In genomic region chr15:85702321-85703230, GRCh38 we compare ENCODE assay signal across 8 cellular contexts.
A peak's percentile ranks its signal among the peaks of the same experiment; 100 is the strongest.
DNase-seq lines count a peak whose midpoint lies in the region; ATAC-seq, FAIRE-seq and TF ChIP-seq lines count a peak whose summit lies in the region.

No MANE protein-coding gene starts in this region.

- H3K4me3 ChIP-seq in liver (ENCODE audit: low read depth in 1 of 3, low read length in 3 of 3) (no peak overlapping the region), HepG2 (replicated peaks in 1 of 3; ENCODE audit: insufficient read depth in 1 of 3, low read depth in 2 of 3, low read length in 3 of 3) (no peak overlapping the region), lung (no peak overlapping the region)

- in situ Hi-C loops in HepG2 (cut with HindIII; ENCODE audit: extremely low pct_ligation_motif_present, low pct_unique_long_range_greater_than_20kb) = loop anchor here (25.0 kb wide), 1 partner anchor 415 kb away; no protein-coding TSS in a partner anchor

- peak overlapping the region; percentile 86 for H3K4me3 Mint-ChIP-seq in activated T-helper 17 cell treated with anti-CD3 and anti-CD28 coated beads, Interleukin-2, amount 50 U/mL, for 72 hours

- H2AFZ ChIP-seq in HepG2 (ENCODE audit: low read length) = no peak overlapping the region

- POLR2A ChIA-PET in HepG2 (lab: Yijun Ruan, JAX) = no interaction called here

- ATAC-seq in HepG2 (no peak), lung (ENCODE audit: insufficient read depth, low FRiP score) (no peak), GM18498 (IDR thresholded peaks at IDR 0.05; ENCODE audit: unreplicated experiment) (no peak)
- peak; percentile 63 for ATAC-seq in activated T-helper 17 cell treated with anti-CD3 and anti-CD28 coated beads, Interleukin-2, amount 50 U/mL, for 72 hours (replicated peaks)

- peaks cover 0 to 5% (median 1%) of the 10 kb centered on the region in 4 donors for H3K36me3 ChIP-seq in liver (ENCODE audit: control insufficient read depth in 4 of 4, insufficient read depth in 3 of 4, low read depth in 1 of 4, low read length in 3 of 4)
- no peaks in the 10 kb centered on the region; a peak in 1 of 5 replicates for H3K36me3 ChIP-seq in HepG2 (replicated peaks in 1 of 2; ENCODE audit: control insufficient read depth in 1 of 2, insufficient read depth in 2 of 2, low read length in 2 of 2)
- peaks cover 0 to 5% of the 10 kb centered on the region in 2 donors for H3K36me3 ChIP-seq in lung (ENCODE audit: control insufficient read depth in 2 of 2, insufficient read depth in 2 of 2, low read length in 2 of 2)

- H3K27me3 ChIP-seq in liver (ENCODE audit: control insufficient read depth in 4 of 4, insufficient read depth in 4 of 4, low read length in 3 of 4) (no peaks in the 10 kb centered on the region), HepG2 (ENCODE audit: control insufficient read depth in 1 of 2, insufficient read depth in 2 of 2, low read length in 2 of 2) (no peaks in the 10 kb centered on the region), lung (ENCODE audit: control insufficient read depth, insufficient read depth) (no peaks in the 10 kb centered on the region)

- peaks cover 47% of the 10 kb centered on the region for H3K4me1 Mint-ChIP-seq in activated T-helper 17 cell treated with anti-CD3 and anti-CD28 coated beads, Interleukin-2, amount 50 U/mL, for 72 hours

- no peak for TF ChIP-seq RAD21 in liver (IDR thresholded peaks at IDR 0.05)
- no peak for TF ChIP-seq RAD21 in HepG2 (CRISPR knock-in tag; IDR thresholded peaks at IDR 0.05)

- peaks cover 73% of the 10 kb centered on the region for H3K36me3 Mint-ChIP-seq in activated T-helper 17 cell treated with anti-CD3 and anti-CD28 coated beads, Interleukin-2, amount 50 U/mL, for 72 hours (ENCODE audit: low read depth)

- TF ChIP-seq EP300 in HepG2 (IDR thresholded peaks at IDR 0.05; ENCODE audit: low read depth in 2 of 2, low read length in 2 of 2) = no peak
- TF ChIP-seq EP300 in HepG2 (CRISPR knock-in tag; IDR thresholded peaks at IDR 0.05; ENCODE audit: borderline replicate concordance) = no peak

- no peaks in the 10 kb centered on the region for H3K27me3 Mint-ChIP-seq in activated T-helper 17 cell treated with anti-CD3 and anti-CD28 coated beads, Interleukin-2, amount 50 U/mL, for 72 hours

- H3K4me2 ChIP-seq in HepG2 (ENCODE audit: low read depth, low read length) = no peak overlapping the region

- DNase-seq in HepG2 (ENCODE audit: low spot score) (no peak), lung (ENCODE audit: low spot score) (no peak), NCI-H1048 (lab: John Stamatoyannopoulos, UW) (no peak), hypothalamus (lab: John Stamatoyannopoulos, UW) (no peak), COR-L47 (lab: John Stamatoyannopoulos, UW) (no peak)

- H4K20me1 ChIP-seq in HepG2 (ENCODE audit: insufficient read depth, low read length) = no peaks in the 10 kb centered on the region

- H3K27ac ChIP-seq in liver (ENCODE audit: low read depth in 1 of 2, low read length in 2 of 2) (peak overlapping the region; percentile 54 to 67), HepG2 (ENCODE audit: extremely low read length, insufficient read depth, low read length) (no peak overlapping the region), lung (ENCODE audit: low read depth in 1 of 2, low read length in 1 of 2) (peak overlapping the region; percentile 55 to 68)

- TF ChIP-seq CTCF in liver (IDR thresholded peaks at IDR 0.05; ENCODE audit: low read depth, low read length, missing input control) (no peak), HepG2 (CRISPR knock-in tag; IDR thresholded peaks at IDR 0.05) (no peak), lung (IDR thresholded peaks at IDR 0.05; ENCODE audit: control extremely low read depth, extremely low read depth) (no peak)

- H3K9ac ChIP-seq in liver (ENCODE audit: low read depth in 1 of 2, low read length in 2 of 2) = peak overlapping the region in 1 of 2 donors; percentile 2
- no peak overlapping the region for H3K9ac ChIP-seq in HepG2 (ENCODE audit: insufficient read depth, low read depth, low read length)

- intact Hi-C loops in HepG2 (cut with micrococcal nuclease; ENCODE audit: unreplicated experiment) = no loop called here

- no peak for TF ChIP-seq POLR2A in HepG2 (IDR thresholded peaks at IDR 0.05; ENCODE audit: insufficient read depth in 1 of 2, low read depth in 2 of 2, low read length in 2 of 2)

- H3K4me1 ChIP-seq in liver (ENCODE audit: control insufficient read depth in 4 of 4, insufficient read depth in 4 of 4, low read length in 3 of 4) (peaks cover 4 to 19% (median 10%) of the 10 kb centered on the region in 4 donors), HepG2 (ENCODE audit: insufficient read depth, low read length) (peaks cover 27% of the 10 kb centered on the region), lung (ENCODE audit: control insufficient read depth in 2 of 2, insufficient read depth in 2 of 2, low read length in 2 of 2) (peaks cover 10 to 41% of the 10 kb centered on the region in 2 donors)

- H3K9me3 ChIP-seq in liver (ENCODE audit: control insufficient read depth in 4 of 4, low read length in 3 of 4) (no peaks in the 10 kb centered on the region), HepG2 (ENCODE audit: low read length) (no peaks in the 10 kb centered on the region), lung (ENCODE audit: control insufficient read depth in 2 of 2, insufficient read depth in 1 of 2, low read length in 1 of 2) (no peaks in the 10 kb centered on the region)

- FAIRE-seq in HepG2 (lab: Jason Lieb, UNC) = no peak

- no TSS peak for BruUV-seq in HepG2 (replicated peaks; lab: Mats Ljungman, UMichigan)

- CTCF ChIA-PET in HepG2 (lab: Yijun Ruan, JAX; ENCODE audit: low intra/inter-chr PET ratio, low total read pairs) = no interaction called here

- H3K79me2 ChIP-seq in HepG2 (ENCODE audit: insufficient read depth, low read length) = no peaks in the 10 kb centered on the region

- H3K9me3 Mint-ChIP-seq in activated T-helper 17 cell treated with anti-CD3 and anti-CD28 coated beads, Interleukin-2, amount 50 U/mL, for 72 hours = no peaks in the 10 kb centered on the region

- 56% methylated on average over 7 of the region's 7 CpGs for WGBS in liver
- 90% methylated on average over 7 of the region's 7 CpGs for WGBS in HepG2 (ENCODE audit: low lambda C conversion rate)
- WGBS in lung, 2 donors = 21 to 33% methylated on average over 7 of the region's 7 CpGs

- peak overlapping the region; percentile 98 for H3K27ac Mint-ChIP-seq in activated T-helper 17 cell treated with anti-CD3 and anti-CD28 coated beads, Interleukin-2, amount 50 U/mL, for 72 hours

TF ChIP-seq in liver, 16 proteins besides CTCF, POLR2A, EP300 and RAD21:
- TF ChIP-seq EGR1 (IDR thresholded peaks at IDR 0.05; ENCODE audit: low read depth in 2 of 2) (peak in 1 of 2 donors; percentile 50), TAF1 (conservative IDR thresholded peaks at IDR 0.05) (no peak), JUND (IDR thresholded peaks at IDR 0.05) (peak in 1 of 2 donors; percentile 33), MAX (IDR thresholded peaks at IDR 0.05) (peak; percentile 46), HNF4G (IDR thresholded peaks at IDR 0.05) (no peak), NR2F2 (IDR thresholded peaks at IDR 0.05) (peak; percentile 67), SP1 (IDR thresholded peaks at IDR 0.05) (no peak), FOXA1 (IDR thresholded peaks at IDR 0.05) (no peak), GABPA (IDR thresholded peaks at IDR 0.05 in 1 of 2, conservative IDR thresholded peaks at IDR 0.05 in 1 of 2) (peak; percentile 53 to 77), FOXA2 (IDR thresholded peaks at IDR 0.05) (no peak)
- TF ChIP-seq, protein P1, sequence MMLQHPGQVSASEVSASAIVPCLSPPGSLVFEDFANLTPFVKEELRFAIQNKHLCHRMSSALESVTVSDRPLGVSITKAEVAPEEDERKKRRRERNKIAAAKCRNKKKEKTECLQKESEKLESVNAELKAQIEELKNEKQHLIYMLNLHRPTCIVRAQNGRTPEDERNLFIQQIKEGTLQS (IDR thresholded peaks at IDR 0.05) = no peak

TF ChIP-seq in HepG2, 621 proteins besides CTCF, POLR2A, EP300 and RAD21:
- no peak for TF ChIP-seq YEATS2 (CRISPR knock-in tag; IDR thresholded peaks at IDR 0.05; ENCODE audit: borderline replicate concordance)
- no peak for TF ChIP-seq ZZZ3 (CRISPR knock-in tag; IDR thresholded peaks at IDR 0.05; ENCODE audit: borderline replicate concordance)
- TF ChIP-seq ZNF432 (CRISPR knock-in tag; IDR thresholded peaks at IDR 0.05; ENCODE audit: borderline replicate concordance) = no peak
- TF ChIP-seq CREM (IDR thresholded peaks at IDR 0.05) = no peak
- no peak for TF ChIP-seq CREM (CRISPR knock-in tag; IDR thresholded peaks at IDR 0.05)
- TF ChIP-seq, protein P2, sequence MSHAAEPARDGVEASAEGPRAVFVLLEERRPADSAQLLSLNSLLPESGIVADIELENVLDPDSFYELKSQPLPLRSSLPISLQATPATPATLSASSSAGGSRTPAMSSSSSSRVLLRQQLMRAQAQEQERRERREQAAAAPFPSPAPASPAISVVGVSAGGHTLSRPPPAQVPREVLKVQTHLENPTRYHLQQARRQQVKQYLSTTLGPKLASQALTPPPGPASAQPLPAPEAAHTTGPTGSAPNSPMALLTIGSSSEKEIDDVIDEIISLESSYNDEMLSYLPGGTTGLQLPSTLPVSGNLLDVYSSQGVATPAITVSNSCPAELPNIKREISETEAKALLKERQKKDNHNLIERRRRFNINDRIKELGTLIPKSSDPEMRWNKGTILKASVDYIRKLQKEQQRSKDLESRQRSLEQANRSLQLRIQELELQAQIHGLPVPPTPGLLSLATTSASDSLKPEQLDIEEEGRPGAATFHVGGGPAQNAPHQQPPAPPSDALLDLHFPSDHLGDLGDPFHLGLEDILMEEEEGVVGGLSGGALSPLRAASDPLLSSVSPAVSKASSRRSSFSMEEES (CRISPR knock-in tag; IDR thresholded peaks at IDR 0.05) = no peak
- no peak for TF ChIP-seq ZNF20 (CRISPR knock-in tag; IDR thresholded peaks at IDR 0.05)
TF ChIP-seq in HepG2: peak in this region for 0.
